In genomic region chr1:224301391-224301790, GRCh38 we compare ENCODE assay signal across 36 cellular contexts.
"Had no signal": no experiment of that assay in that cellular context is flagged by ENCODE, and none has a peak within 500 bp of the region (broad histone marks: within the 10 kb centered on the region; RNA-seq: fewer than 3 reads in every experiment).

No MANE protein-coding gene starts in this region.

- H3K4me3 ChIP-seq: ascending aorta, cardiac muscle cell had no signal

- H3K27ac Mint-ChIP-seq: activated CD4-positive, alpha-beta memory T cell treated with anti-CD3 and anti-CD28 coated beads, Interleukin-2, amount 10 ng/mL, durations not matched to agents 7 days and 5 days; activated CD4-positive, alpha-beta T cell treated with anti-CD3 and anti-CD28 coated beads for 36 hours; activated CD4-positive, alpha-beta T cell treated with anti-CD3 and anti-CD28 coated beads, Interleukin-2, amount 10 ng/mL, durations not matched to agents 7 days and 5 days; activated CD8-positive, alpha-beta memory T cell treated with anti-CD3 and anti-CD28 coated beads, Interleukin-2, amount 10 ng/mL, durations not matched to agents 7 days and 5 days; activated CD8-positive, alpha-beta T cell treated with anti-CD3 and anti-CD28 coated beads, Interleukin-2, amount 10 ng/mL, durations not matched to agents 7 days and 5 days; activated naive CD4-positive, alpha-beta T cell treated with anti-CD3 and anti-CD28 coated beads, Interleukin-2, amount 50 U/mL, for 24 hours; activated naive CD8-positive, alpha-beta T cell; activated naive CD8-positive, alpha-beta T cell treated with anti-CD3 and anti-CD28 coated beads, Interleukin-2, amount 10 ng/mL, durations not matched to agents 7 days and 5 days; activated naive CD8-positive, alpha-beta T cell treated with anti-CD3 and anti-CD28 coated beads, Interleukin-2, amount 50 U/mL, for 24 hours; activated T-cell treated with anti-CD3 and anti-CD28 coated beads, Interleukin-2, amount 50 U/mL, for 24 hours; activated T-helper 2 cell treated with anti-CD3 and anti-CD28 coated beads, Interferon-gamma antibody, Interleukin-2, Interleukin-4, amounts not matched to agents 10 μg/mL and 5 μg/mL and 100 μg/mL, durations not matched to agents 14 hours and 24 hours and 36 hours; brain; T-helper 2 cell treated with Interferon-gamma antibody and Interleukin-4, amounts not matched to agents 5 μg/mL and 100 μg/mL, for 36 hours; WTC11 had no signal

- ATAC-seq: activated CD4-positive, alpha-beta T cell treated with anti-CD3 and anti-CD28 coated beads for 36 hours; activated CD4-positive, CD25-positive, alpha-beta regulatory T cell treated with anti-CD3 and anti-CD28 coated beads, Interleukin-2, amount 50 U/mL, for 24 hours; activated CD8-positive, alpha-beta memory T cell treated with anti-CD3 and anti-CD28 coated beads, Interleukin-2, amount 10 ng/mL, durations not matched to agents 7 days and 5 days; activated CD8-positive, alpha-beta T cell treated with anti-CD3 and anti-CD28 coated beads, Interleukin-2, amount 10 ng/mL, durations not matched to agents 7 days and 5 days; activated naive CD8-positive, alpha-beta T cell treated with anti-CD3 and anti-CD28 coated beads, Interleukin-2, amount 50 U/mL, for 24 hours; WTC11 had no signal

- H3K27me3 Mint-ChIP-seq: activated CD4-positive, alpha-beta memory T cell treated with anti-CD3 and anti-CD28 coated beads, Interleukin-2, amount 10 ng/mL, durations not matched to agents 7 days and 5 days; activated CD4-positive, alpha-beta T cell treated with anti-CD3 and anti-CD28 coated beads for 36 hours; activated CD4-positive, alpha-beta T cell treated with anti-CD3 and anti-CD28 coated beads, Interleukin-2, amount 10 ng/mL, durations not matched to agents 7 days and 5 days; activated CD8-positive, alpha-beta memory T cell treated with anti-CD3 and anti-CD28 coated beads, Interleukin-2, amount 10 ng/mL, durations not matched to agents 7 days and 5 days; activated naive CD4-positive, alpha-beta T cell treated with anti-CD3 and anti-CD28 coated beads, Interleukin-2, amount 10 ng/mL, durations not matched to agents 7 days and 5 days; activated naive CD4-positive, alpha-beta T cell treated with anti-CD3 and anti-CD28 coated beads, Interleukin-2, amount 50 U/mL, for 24 hours; activated naive CD8-positive, alpha-beta T cell; activated naive CD8-positive, alpha-beta T cell treated with anti-CD3 and anti-CD28 coated beads, Interleukin-2, amount 10 ng/mL, durations not matched to agents 7 days and 5 days; activated naive CD8-positive, alpha-beta T cell treated with anti-CD3 and anti-CD28 coated beads, Interleukin-2, amount 50 U/mL, for 24 hours; activated T-cell treated with anti-CD3 and anti-CD28 coated beads, Interleukin-2, amount 50 U/mL, for 24 hours; central memory CD8-positive, alpha-beta T cell had no signal

- H3K4me1 ChIP-seq: ascending aorta had no signal

- H3K4me1 Mint-ChIP-seq: activated CD4-positive, alpha-beta T cell treated with anti-CD3 and anti-CD28 coated beads for 36 hours; activated CD4-positive, alpha-beta T cell treated with anti-CD3 and anti-CD28 coated beads, Interleukin-2, amount 10 ng/mL, durations not matched to agents 7 days and 5 days; activated CD8-positive, alpha-beta memory T cell treated with anti-CD3 and anti-CD28 coated beads, Interleukin-2, amount 10 ng/mL, durations not matched to agents 7 days and 5 days; activated naive CD4-positive, alpha-beta T cell treated with anti-CD3 and anti-CD28 coated beads, Interleukin-2, amount 50 U/mL, for 24 hours; activated naive CD8-positive, alpha-beta T cell treated with anti-CD3 and anti-CD28 coated beads, Interleukin-2, amount 10 ng/mL, durations not matched to agents 7 days and 5 days; activated naive CD8-positive, alpha-beta T cell treated with anti-CD3 and anti-CD28 coated beads, Interleukin-2, amount 50 U/mL, for 24 hours; brain; central memory CD8-positive, alpha-beta T cell; WTC11 had no signal

- H3K4me3 Mint-ChIP-seq: activated CD4-positive, alpha-beta memory T cell treated with anti-CD3 and anti-CD28 coated beads, Interleukin-2, amount 10 ng/mL, durations not matched to agents 7 days and 5 days; activated CD4-positive, alpha-beta T cell treated with anti-CD3 and anti-CD28 coated beads for 36 hours; activated CD4-positive, alpha-beta T cell treated with anti-CD3 and anti-CD28 coated beads, Interleukin-2, amount 10 ng/mL, durations not matched to agents 7 days and 5 days; activated CD8-positive, alpha-beta memory T cell treated with anti-CD3 and anti-CD28 coated beads, Interleukin-2, amount 10 ng/mL, durations not matched to agents 7 days and 5 days; activated CD8-positive, alpha-beta T cell treated with anti-CD3 and anti-CD28 coated beads, Interleukin-2, amount 10 ng/mL, durations not matched to agents 7 days and 5 days; activated naive CD4-positive, alpha-beta T cell treated with anti-CD3 and anti-CD28 coated beads, Interleukin-2, amount 10 ng/mL, durations not matched to agents 7 days and 5 days; activated naive CD4-positive, alpha-beta T cell treated with anti-CD3 and anti-CD28 coated beads, Interleukin-2, amount 50 U/mL, for 24 hours; activated naive CD8-positive, alpha-beta T cell; activated naive CD8-positive, alpha-beta T cell treated with anti-CD3 and anti-CD28 coated beads, Interleukin-2, amount 10 ng/mL, durations not matched to agents 7 days and 5 days; activated naive CD8-positive, alpha-beta T cell treated with anti-CD3 and anti-CD28 coated beads, Interleukin-2, amount 50 U/mL, for 24 hours; activated T-cell treated with anti-CD3 and anti-CD28 coated beads, Interleukin-2, amount 50 U/mL, for 24 hours; brain; central memory CD8-positive, alpha-beta T cell; T-helper 2 cell treated with Interferon-gamma antibody and Interleukin-4, amounts not matched to agents 5 μg/mL and 100 μg/mL, for 36 hours; WTC11 had no signal

- H3K9me3 ChIP-seq: ascending aorta had no signal

- H3K27me3 ChIP-seq: ascending aorta, cardiac muscle cell had no signal

- H3K27ac ChIP-seq: ascending aorta, cardiac muscle cell, WERI-Rb-1 had no signal

- H3K9me3 Mint-ChIP-seq: activated CD4-positive, alpha-beta memory T cell treated with anti-CD3 and anti-CD28 coated beads, Interleukin-2, amount 10 ng/mL, durations not matched to agents 7 days and 5 days; activated CD4-positive, alpha-beta T cell treated with anti-CD3 and anti-CD28 coated beads, Interleukin-2, amount 10 ng/mL, durations not matched to agents 7 days and 5 days; activated naive CD4-positive, alpha-beta T cell treated with anti-CD3 and anti-CD28 coated beads, Interleukin-2, amount 10 ng/mL, durations not matched to agents 7 days and 5 days; activated naive CD4-positive, alpha-beta T cell treated with anti-CD3 and anti-CD28 coated beads, Interleukin-2, amount 50 U/mL, for 24 hours; activated naive CD8-positive, alpha-beta T cell treated with anti-CD3 and anti-CD28 coated beads, Interleukin-2, amount 10 ng/mL, durations not matched to agents 7 days and 5 days; activated naive CD8-positive, alpha-beta T cell treated with anti-CD3 and anti-CD28 coated beads, Interleukin-2, amount 50 U/mL, for 24 hours; activated T-cell treated with anti-CD3 and anti-CD28 coated beads, Interleukin-2, amount 50 U/mL, for 24 hours; activated T-helper 2 cell treated with anti-CD3 and anti-CD28 coated beads, Interferon-gamma antibody, Interleukin-2, Interleukin-4, amounts not matched to agents 10 μg/mL and 5 μg/mL and 100 μg/mL, durations not matched to agents 14 hours and 24 hours and 36 hours; brain; central memory CD8-positive, alpha-beta T cell; T-helper 2 cell treated with Interferon-gamma antibody and Interleukin-4, amounts not matched to agents 5 μg/mL and 100 μg/mL, for 36 hours; WTC11 had no signal

- DNase-seq: activated CD4-positive, alpha-beta memory T cell treated with anti-CD3 and anti-CD28 coated beads, Interleukin-2, amount 10 ng/mL, durations not matched to agents 7 days and 5 days; activated CD4-positive, alpha-beta T cell treated with anti-CD3 and anti-CD28 coated beads for 1 hour; activated CD4-positive, alpha-beta T cell treated with anti-CD3 and anti-CD28 coated beads for 36 hours; activated CD4-positive, alpha-beta T cell treated with anti-CD3 and anti-CD28 coated beads for 48 hours; activated CD4-positive, alpha-beta T cell treated with anti-CD3 and anti-CD28 coated beads, Interleukin-2, amount 10 ng/mL, durations not matched to agents 7 days and 5 days; activated CD4-positive, alpha-beta T cell treated with anti-CD3 and anti-CD28 coated beads, Interleukin-2, amount 50 U/mL, for 48 hours; activated CD4-positive, CD25-positive, alpha-beta regulatory T cell; activated CD8-positive, alpha-beta memory T cell treated with anti-CD3 and anti-CD28 coated beads for 24 hours; activated CD8-positive, alpha-beta memory T cell treated with anti-CD3 and anti-CD28 coated beads, Interleukin-2, amount 10 ng/mL, durations not matched to agents 7 days and 5 days; activated CD8-positive, alpha-beta memory T cell treated with anti-CD3 and anti-CD28 coated beads, Interleukin-2, amount 50 U/mL, for 48 hours; activated CD8-positive, alpha-beta T cell treated with anti-CD3 and anti-CD28 coated beads, Interleukin-2, amount 10 ng/mL, durations not matched to agents 7 days and 5 days; activated effector memory CD4-positive, alpha-beta T cell treated with Interleukin-2 at 50 U/mL for 16 hours; activated gamma-delta T cell; activated naive CD4-positive, alpha-beta T cell treated with anti-CD3 and anti-CD28 coated beads, Interleukin-2, amount 10 ng/mL, durations not matched to agents 7 days and 5 days; activated naive CD4-positive, alpha-beta T cell treated with Interleukin-2 at 50 U/mL for 16 hours; activated naive CD8-positive, alpha-beta T cell treated with anti-CD3 and anti-CD28 coated beads, Interleukin-2, amount 10 ng/mL, durations not matched to agents 7 days and 5 days; activated naive CD8-positive, alpha-beta T cell treated with anti-CD3 and anti-CD28 coated beads, Interleukin-2, amount 50 U/mL, for 24 hours; activated T-cell treated with anti-CD3 and anti-CD28 coated beads, Interleukin-2, amount 50 U/mL, for 24 hours; activated T-cell treated with anti-CD3 and anti-CD28 coated beads, Interleukin-2, amount 50 U/mL, for 48 hours; amygdala; anterior cingulate cortex; caudate nucleus; cerebellar nuclear complex; T-helper 2 cell; T-helper 9 cell; WERI-Rb-1 had no signal
